In genomic region chr12:6093764-6094163, GRCh38 we compare ENCODE assay signal across 12 cellular contexts. TPM values are rescaled to one million over a fixed set of nuclear protein-coding genes. Genes with fewer than 3 reads are reported as not detected.
DNase-seq lines count a peak whose midpoint lies in the region; ATAC-seq, FAIRE-seq and TF ChIP-seq lines count a peak whose summit lies in the region.
"Had no signal": no experiment of that assay in that cellular context is flagged by ENCODE, and none has a peak within 500 bp of the region (broad histone marks: within the 10 kb centered on the region; RNA-seq: fewer than 3 reads in every experiment).

No MANE protein-coding gene starts in this region.

- TF ChIP-seq POLR2A in gastroesophageal sphincter (IDR thresholded peaks at IDR 0.05): no peak

- H3K27me3 ChIP-seq in SJSA1 (replicated peaks): no peaks in the 10 kb centered on the region
- no peaks in the 10 kb centered on the region for H3K27me3 ChIP-seq in gastroesophageal sphincter
- no peaks in the 10 kb centered on the region for H3K27me3 ChIP-seq in small intestine (ENCODE audit: control insufficient read depth in 2 of 2, insufficient read depth in 2 of 2, low read length in 2 of 2)

- DNase-seq in H4 (ENCODE audit: low spot score) (peak; percentile 55), SJSA1 (ENCODE audit: low read depth in 1 of 2, low spot score in 2 of 2) (no peak), small intestine (peak; percentile 35), activated gamma-delta T cell (lab: John Stamatoyannopoulos, UW) (no peak)
- DNase-seq in stimulated activated CD4-positive, alpha-beta T cell treated with anti-CD3 and anti-CD28 coated beads, Interleukin-1b, Interleukin-23, amount 100 ng/mL, for 48 hours: no peak
- no peak for DNase-seq in stimulated activated CD4-positive, alpha-beta T cell treated with anti-CD3 and anti-CD28 coated beads, Interleukin-4, amount 100 ng/mL, for 1 hour
- DNase-seq: activated CD4-positive, alpha-beta T cell treated with anti-CD3 and anti-CD28 coated beads, Interleukin-2, amount 10 ng/mL, durations not matched to agents 7 days and 5 days; CD4-positive, alpha-beta T cell; posterior cingulate gyrus had no signal

- no peak for TF ChIP-seq EP300 in gastroesophageal sphincter (IDR thresholded peaks at IDR 0.05)

- WGBS in gastroesophageal sphincter (ENCODE audit: low coverage in 1 of 2), 2 donors: 65 to 75% methylated on average over 2 of the region's 2 CpGs
- WGBS in small intestine, 3 donors: 92 to 93% (median 92%) methylated on average over 2 of the region's 2 CpGs

- H3K36me3 ChIP-seq in SJSA1 (no peaks in the 10 kb centered on the region), gastroesophageal sphincter (no peaks in the 10 kb centered on the region), small intestine (ENCODE audit: control insufficient read depth in 2 of 2, insufficient read depth in 2 of 2, low read length in 2 of 2) (no peaks in the 10 kb centered on the region)
- H3K36me3 ChIP-seq: transverse colon had no signal

- H3K27ac ChIP-seq in SJSA1 (peak overlapping the region; percentile 57), gastroesophageal sphincter (peak overlapping the region; percentile 15 to 73 (median 48)), small intestine (ENCODE audit: low read depth in 1 of 2, low read length in 1 of 2) (peak overlapping the region in 1 of 2 donors; percentile 74)

- TF ChIP-seq CTCF in gastroesophageal sphincter (IDR thresholded peaks at IDR 0.05): no peak

- H3K4me3 ChIP-seq in SJSA1 (no peak overlapping the region), gastroesophageal sphincter (no peak overlapping the region), small intestine (ENCODE audit: low read depth in 1 of 2, low read length in 2 of 2) (no peak overlapping the region)
- H3K4me3 ChIP-seq: transverse colon had no signal

- ATAC-seq in gastroesophageal sphincter: no peak
- no peak for ATAC-seq in GM21526 (IDR thresholded peaks at IDR 0.05; ENCODE audit: low FRiP score, unreplicated experiment)

- H3K4me1 ChIP-seq in SJSA1 (replicated peaks): peaks cover 50% of the 10 kb centered on the region
- peaks cover 0 to 56% (median 15%) of the 10 kb centered on the region in 3 donors for H3K4me1 ChIP-seq in gastroesophageal sphincter
- peaks cover 0 to 4% of the 10 kb centered on the region in 2 donors for H3K4me1 ChIP-seq in small intestine (ENCODE audit: control insufficient read depth in 2 of 2, insufficient read depth in 1 of 2, low read depth in 1 of 2, low read length in 1 of 2)

- H3K9me3 ChIP-seq in SJSA1 (replicated peaks): no peaks in the 10 kb centered on the region
- no peaks in the 10 kb centered on the region for H3K9me3 ChIP-seq in gastroesophageal sphincter
- H3K9me3 ChIP-seq in small intestine (ENCODE audit: control insufficient read depth, low read depth): no peaks in the 10 kb centered on the region
- H3K9me3 ChIP-seq: transverse colon had no signal

- FAIRE-seq in small intestine (lab: Jason Lieb, UNC): no peak

RNA-seq across cellular contexts. Expression of gene VWF, which starts 30.7 kb away (rescaled TPM):
- total RNA-seq in H4 (2014; rRNA removed; shearing (Covaris generic)): 0.08 and 0.23 TPM in 2 replicates
- 0.09 and 0.50 TPM in 2 replicates for total RNA-seq in SJSA1 (2014; rRNA removed; shearing (Covaris generic))
- total RNA-seq in gastroesophageal sphincter: 100 to 1,000 TPM in 3 of 4 donors, 10 to 100 TPM in 1; 94.3 to 261 (median 162) TPM
- 10 to 100 TPM in 1 of 3 donors, 1 to 10 TPM in 2; 2.2 to 82.9 (median 5.7) TPM for polyA plus RNA-seq in small intestine
- total RNA-seq: activated CD4-positive, alpha-beta T cell treated with anti-CD3 and anti-CD28 coated beads, Interleukin-2, amount 10 ng/mL, durations not matched to agents 7 days and 5 days had no signal

Comparison
In these comparisons a context has a peak if more than half of its experiments do, and no peak if none do; other contexts are left out.
1. DNase-seq: peak in H4 (single experiment) and small intestine (single experiment); none in SJSA1 (0 of 2), activated gamma-delta T cell (single experiment), stimulated activated CD4-positive, alpha-beta T cell treated with anti-CD3 and anti-CD28 coated beads, Interleukin-1b, Interleukin-23, amount 100 ng/mL, for 48 hours (single experiment) and stimulated activated CD4-positive, alpha-beta T cell treated with anti-CD3 and anti-CD28 coated beads, Interleukin-4, amount 100 ng/mL, for 1 hour (single experiment).
2. RNA of gene VWF, which starts 30.7 kb away (total RNA-seq): 94.3 to 261 TPM in gastroesophageal sphincter; 0.09 to 0.50 TPM in SJSA1 and 0.08 to 0.23 TPM in H4; every median in the first group is over 10 times any median in the second.